8 cellular contexts compared by ENCODE assay signal in genomic region chr10:13526952-13527863, GRCh38. TPM values are rescaled to one million over a fixed set of nuclear protein-coding genes. Genes with fewer than 3 reads are reported as not detected.
DNase-seq lines count a peak whose midpoint lies in the region; ATAC-seq and TF ChIP-seq lines count a peak whose summit lies in the region.

No MANE protein-coding gene starts in this region.

- H3K4me1 Mint-ChIP-seq in HFFc6 (ENCODE audit: low read depth), result peaks cover 18% of the 10 kb centered on the region
- peaks cover 12% of the 10 kb centered on the region for H3K4me1 Mint-ChIP-seq in activated naive CD8-positive, alpha-beta T cell (ENCODE audit: low read depth)
- peaks cover 6% of the 10 kb centered on the region for H3K4me1 Mint-ChIP-seq in stimulated activated naive CD8-positive, alpha-beta T cell treated with anti-CD3 and anti-CD28 coated beads, Interleukin-15, amount 100 ng/mL, for 72 hours

- H3K9me3 Mint-ChIP-seq in HFFc6, result no peaks in the 10 kb centered on the region
- H3K9me3 Mint-ChIP-seq in activated naive CD8-positive, alpha-beta T cell (ENCODE audit: low read depth), result no peaks in the 10 kb centered on the region
- H3K9me3 Mint-ChIP-seq in stimulated activated naive CD8-positive, alpha-beta T cell treated with anti-CD3 and anti-CD28 coated beads, Interleukin-15, amount 100 ng/mL, for 72 hours, result no peaks in the 10 kb centered on the region

- H3K27ac Mint-ChIP-seq in HFFc6, result no peak overlapping the region
- H3K27ac Mint-ChIP-seq in activated naive CD8-positive, alpha-beta T cell, result no peak overlapping the region
- H3K27ac Mint-ChIP-seq in stimulated activated naive CD8-positive, alpha-beta T cell treated with anti-CD3 and anti-CD28 coated beads, Interleukin-15, amount 100 ng/mL, for 72 hours, result no peak overlapping the region

- peak overlapping the region; percentile 74 for H3K4me3 Mint-ChIP-seq in HFFc6
- peak overlapping the region; percentile 81 for H3K4me3 Mint-ChIP-seq in activated naive CD8-positive, alpha-beta T cell
- H3K4me3 Mint-ChIP-seq in stimulated activated naive CD8-positive, alpha-beta T cell treated with anti-CD3 and anti-CD28 coated beads, Interleukin-15, amount 100 ng/mL, for 72 hours, result peak overlapping the region; percentile 32 to 57

- DNase-seq in HFFc6 (peak; percentile 54), iris pigment epithelial cell (ENCODE audit: low read depth) (peak; percentile 87), mucosa of gallbladder (ENCODE audit: low spot score) (no peak), SHP77 (lab: John Stamatoyannopoulos, UW) (no peak)
- no peak for DNase-seq in stimulated activated naive CD8-positive, alpha-beta T cell treated with anti-CD3 and anti-CD28 coated beads, Interleukin-15, amount 100 ng/mL, for 72 hours

- peaks cover 7% of the 10 kb centered on the region; the same call in 1 of the 2 replicates for H3K36me3 Mint-ChIP-seq in HFFc6 (ENCODE audit: low read depth)
- no peaks in the 10 kb centered on the region for H3K36me3 Mint-ChIP-seq in activated naive CD8-positive, alpha-beta T cell

- no peak for ATAC-seq in stimulated activated naive CD8-positive, alpha-beta T cell treated with anti-CD3 and anti-CD28 coated beads, Interleukin-15, amount 100 ng/mL, for 72 hours
- ATAC-seq in GM18498 (IDR thresholded peaks at IDR 0.05; ENCODE audit: unreplicated experiment) (no peak), HG02938 (IDR thresholded peaks at IDR 0.05; ENCODE audit: unreplicated experiment) (no peak)

- peaks cover 31% of the 10 kb centered on the region for H3K27me3 Mint-ChIP-seq in HFFc6 (ENCODE audit: insufficient read depth)
- peaks cover 54% of the 10 kb centered on the region for H3K27me3 Mint-ChIP-seq in activated naive CD8-positive, alpha-beta T cell
- H3K27me3 Mint-ChIP-seq in stimulated activated naive CD8-positive, alpha-beta T cell treated with anti-CD3 and anti-CD28 coated beads, Interleukin-15, amount 100 ng/mL, for 72 hours, result peaks cover 80% of the 10 kb centered on the region

- TF ChIP-seq CTCF in HFFc6 (IDR thresholded peaks at IDR 0.05), result no peak

RNA-seq across cellular contexts. Expression of gene BEND7, which starts 1.6 kb away (rescaled TPM):
- 1 to 10 TPM in 2 of 6 experiments, under 1 TPM in 4; 0.14 to 2.0 (median 0.49) TPM for total RNA-seq in HFFc6 (2021; fragmentation: NEBNext Ultra II Directional; extraction: Animal tissue kit (Norgen Biotek cat#: 25700))
- total RNA-seq in mucosa of gallbladder, result 43.5 TPM

RNA-seq across cellular contexts. Expression of gene PRPF18, which starts 59.6 kb away (rescaled TPM):
- 10 to 100 TPM; 21.9 to 24.8 (median 23.0) TPM for total RNA-seq in HFFc6 (2021; fragmentation: NEBNext Ultra II Directional; extraction: Animal tissue kit (Norgen Biotek cat#: 25700))
- 18.6 TPM for total RNA-seq in mucosa of gallbladder

Comparison
In these comparisons a context has a peak if more than half of its experiments do, and no peak if none do; other contexts are left out.
1. DNase-seq: peak in HFFc6 (single experiment) and iris pigment epithelial cell (single experiment); none in stimulated activated naive CD8-positive, alpha-beta T cell treated with anti-CD3 and anti-CD28 coated beads, Interleukin-15, amount 100 ng/mL, for 72 hours (0 of 2), mucosa of gallbladder (single experiment) and SHP77 (0 of 2).
2. RNA of gene BEND7, which starts 1.6 kb away (total RNA-seq): 43.5 TPM in mucosa of gallbladder (single experiment); 0.14 to 2.0 TPM in HFFc6; every median in the first group is over 10 times any median in the second.
3. Peak in every context shown above with its lines, with median percentiles within 50 percentile points of each other: H3K4me3 Mint-ChIP-seq.